Comparison of ENCODE assay signal across 14 cellular contexts in the genomic region with DNA sequence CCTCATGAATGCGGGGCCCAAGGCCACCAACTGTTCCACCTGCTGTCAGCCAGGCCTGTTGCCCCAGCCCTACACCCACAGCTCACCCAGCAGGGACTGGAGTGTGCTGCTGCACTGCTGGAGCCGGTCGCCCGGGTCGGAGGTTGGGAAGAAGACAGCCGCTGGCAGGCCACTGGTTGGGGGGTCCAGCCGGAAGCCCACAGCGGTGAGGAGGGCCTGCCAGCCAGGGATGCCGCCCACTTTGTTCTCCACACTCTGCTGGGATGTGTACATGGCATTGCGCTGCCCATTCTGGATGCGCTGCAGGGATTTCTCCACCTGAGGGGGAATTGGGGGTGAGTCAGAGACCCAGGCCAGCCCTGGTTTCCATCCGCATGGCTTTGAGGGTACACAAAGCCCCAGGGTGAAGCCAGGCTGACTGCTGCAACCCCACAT.
DNase-seq lines count a peak whose midpoint lies in the region; ATAC-seq and TF ChIP-seq lines count a peak whose summit lies in the region.
"Had no signal": no experiment of that assay in that cellular context is flagged by ENCODE, and none has a peak within 500 bp of the region (broad histone marks: within the 10 kb centered on the region; RNA-seq: fewer than 3 reads in every experiment).

No MANE protein-coding gene starts in this region.

- no peak for ATAC-seq in activated CD8-positive, alpha-beta memory T cell treated with anti-CD3 and anti-CD28 coated beads, Interleukin-2, amount 10 ng/mL, durations not matched to agents 7 days and 5 days

- H3K4me1 Mint-ChIP-seq in activated CD8-positive, alpha-beta memory T cell treated with anti-CD3 and anti-CD28 coated beads, Interleukin-2, amount 10 ng/mL, durations not matched to agents 7 days and 5 days = peaks cover 4% of the 10 kb centered on the region
- peaks cover 17 to 23% of the 10 kb centered on the region in 2 experiments for H3K4me1 Mint-ChIP-seq in H9
- no peaks in the 10 kb centered on the region for H3K4me1 Mint-ChIP-seq in CD4-positive, alpha-beta memory T cell

- no CpG with 5 or more reads among the region's 12 CpGs for WGBS in H9 (ENCODE audit: extremely low coverage, insufficient read length, low lambda C conversion rate)
- 95 to 97% methylated on average over 12 of the region's 12 CpGs for WGBS in sigmoid colon, 2 donors

- no peak overlapping the region for H4K91ac ChIP-seq in H9 (ENCODE audit: insufficient read length, low read depth, low read length)

- H3K9me3 Mint-ChIP-seq in activated CD8-positive, alpha-beta memory T cell treated with anti-CD3 and anti-CD28 coated beads, Interleukin-2, amount 10 ng/mL, durations not matched to agents 7 days and 5 days (ENCODE audit: low read depth) = no peaks in the 10 kb centered on the region
- no peaks in the 10 kb centered on the region for H3K9me3 Mint-ChIP-seq in H9
- H3K9me3 Mint-ChIP-seq in CD4-positive, alpha-beta memory T cell = no peaks in the 10 kb centered on the region

- H2BK20ac ChIP-seq in H9 (ENCODE audit: low read depth, low read length, poor library complexity, severe bottlenecking) = no peak overlapping the region

- H3K18ac ChIP-seq in H9 (ENCODE audit: insufficient read length, low read depth, low read length) = no peak overlapping the region

- no peaks in the 10 kb centered on the region for H3K9me3 ChIP-seq in H9 (ENCODE audit: control insufficient read depth, low read depth, low read length)
- H3K9me3 ChIP-seq in sigmoid colon = no peaks in the 10 kb centered on the region
- H3K9me3 ChIP-seq in CD4-positive, alpha-beta memory T cell (ENCODE audit: control insufficient read depth in 1 of 2, low read length in 2 of 2) = no peaks in the 10 kb centered on the region
- H3K9me3 ChIP-seq: BLaER1, HAP-1 had no signal

- H2AK5ac ChIP-seq in H9 (ENCODE audit: insufficient read length, low read length) = no peak overlapping the region

- no peak overlapping the region for H3K9ac ChIP-seq in H9 (ENCODE audit: extremely low read depth, insufficient read length, low read length)
- H3K9ac ChIP-seq: BLaER1 had no signal

- H3K36me3 Mint-ChIP-seq in activated CD8-positive, alpha-beta memory T cell treated with anti-CD3 and anti-CD28 coated beads, Interleukin-2, amount 10 ng/mL, durations not matched to agents 7 days and 5 days = no peaks in the 10 kb centered on the region
- no peaks in the 10 kb centered on the region; a peak in 1 of 7 replicates for H3K36me3 Mint-ChIP-seq in H9 (ENCODE audit: insufficient read depth in 1 of 3, low read depth in 3 of 3)
- H3K36me3 Mint-ChIP-seq in CD4-positive, alpha-beta memory T cell = no peaks in the 10 kb centered on the region

- TF ChIP-seq CTCF in H9 (conservative IDR thresholded peaks at IDR 0.05) (no peak), sigmoid colon (IDR thresholded peaks at IDR 0.05) (no peak)

- no peak overlapping the region for H2BK12ac ChIP-seq in H9 (ENCODE audit: insufficient read length, low read depth, low read length)

- H3K27me3 Mint-ChIP-seq in activated CD8-positive, alpha-beta memory T cell treated with anti-CD3 and anti-CD28 coated beads, Interleukin-2, amount 10 ng/mL, durations not matched to agents 7 days and 5 days = no peaks in the 10 kb centered on the region
- H3K27me3 Mint-ChIP-seq in H9 (ENCODE audit: low read depth) = no peaks in the 10 kb centered on the region
- no peaks in the 10 kb centered on the region for H3K27me3 Mint-ChIP-seq in CD4-positive, alpha-beta memory T cell

- no peak overlapping the region for H3K23ac ChIP-seq in H9 (ENCODE audit: insufficient read length, low read depth, low read length)

- no peak overlapping the region for H3K27ac Mint-ChIP-seq in activated CD8-positive, alpha-beta memory T cell treated with anti-CD3 and anti-CD28 coated beads, Interleukin-2, amount 10 ng/mL, durations not matched to agents 7 days and 5 days
- H3K27ac Mint-ChIP-seq in H9 = no peak overlapping the region
- H3K27ac Mint-ChIP-seq in CD4-positive, alpha-beta memory T cell = no peak overlapping the region

- H3K4me3 ChIP-seq in sigmoid colon = no peak overlapping the region
- H3K4me3 ChIP-seq in CD4-positive, alpha-beta memory T cell (ENCODE audit: low read length in 2 of 2) = no peak overlapping the region
- H3K4me3 ChIP-seq: BLaER1, HAP-1 had no signal

- H3K27ac ChIP-seq in H9 (ENCODE audit: insufficient read length, low read depth, low read length) (no peak overlapping the region), sigmoid colon (no peak overlapping the region)
- H3K27ac ChIP-seq in CD4-positive, alpha-beta memory T cell (ENCODE audit: low read depth, low read length) = no peak overlapping the region

- POLR2A ChIA-PET in CD4-positive, alpha-beta memory T cell (lab: Charles Lee; ENCODE audit: partially characterized antibody) = no interaction called here

- no peaks in the 10 kb centered on the region for H3K79me1 ChIP-seq in H9 (ENCODE audit: insufficient read depth, low read depth, low read length, poor library complexity, severe bottlenecking)

- no peak overlapping the region for H2BK5ac ChIP-seq in H9 (ENCODE audit: insufficient read length, low read length)

- H3T11ph ChIP-seq in H9 (ENCODE audit: low read length) = no peak overlapping the region

- H3K36me3 ChIP-seq in sigmoid colon = peaks cover 0 to 74% (median 10%) of the 10 kb centered on the region in 4 donors
- H3K36me3 ChIP-seq in CD4-positive, alpha-beta memory T cell (ENCODE audit: insufficient read depth, low read length) = no peaks in the 10 kb centered on the region
- H3K36me3 ChIP-seq: BLaER1 had no signal

- CTCF ChIA-PET in activated CD8-positive, alpha-beta memory T cell treated with anti-CD3 and anti-CD28 coated beads, Interleukin-2, amount 10 ng/mL, durations not matched to agents 7 days and 5 days (lab: Charles Lee) = no interaction called here
- CTCF ChIA-PET in CD4-positive, alpha-beta memory T cell (lab: Charles Lee; ENCODE audit: partially characterized antibody) = no interaction called here

- intact Hi-C loops in sigmoid colon (cut with DNase I) = no loop called here
- intact Hi-C loops in CD4-positive, alpha-beta memory T cell (cut with micrococcal nuclease) = no loop called here

- TF ChIP-seq EP300 in sigmoid colon (IDR thresholded peaks at IDR 0.05) = no peak

- TF ChIP-seq POLR2A in sigmoid colon (IDR thresholded peaks at IDR 0.05) = no peak

- peak; percentile 34 for DNase-seq in activated CD8-positive, alpha-beta memory T cell treated with anti-CD3 and anti-CD28 coated beads, Interleukin-2, amount 50 U/mL, for 48 hours
- DNase-seq in activated CD8-positive, alpha-beta memory T cell treated with anti-CD3 and anti-CD28 coated beads, Interleukin-2, amount 10 ng/mL, durations not matched to agents 7 days and 5 days = no peak
- DNase-seq in H9 (peak; percentile 20), islet precursor cell (peak; percentile 49), sigmoid colon (peak; percentile 57), NCI-H2107 (lab: John Stamatoyannopoulos, UW) (no peak), GOT3 (lab: John Stamatoyannopoulos, UW) (no peak)
- no peak for DNase-seq in CD4-positive, alpha-beta memory T cell
- DNase-seq: 8988T, IMR-90, NCI-H2029, NCI-H510A treated with DMSO at 0.1 percent for 48 hours had no signal

- H3K4me2 ChIP-seq in H9 (ENCODE audit: insufficient read depth, insufficient read length, low read length) = no peak overlapping the region
- H3K4me2 ChIP-seq: BLaER1 had no signal

- no peak overlapping the region for H3K14ac ChIP-seq in H9 (ENCODE audit: insufficient read depth, low read length)

- H4K20me1 ChIP-seq in H9 (ENCODE audit: control insufficient read depth, insufficient read depth, insufficient read length) = no peaks in the 10 kb centered on the region
- H4K20me1 ChIP-seq: BLaER1 had no signal

- no peak overlapping the region for H2AFZ ChIP-seq in H9 (ENCODE audit: low read length)

- no peaks in the 10 kb centered on the region for H3K27me3 ChIP-seq in H9 (ENCODE audit: insufficient read depth, low read length)
- H3K27me3 ChIP-seq in sigmoid colon = no peaks in the 10 kb centered on the region
- H3K27me3 ChIP-seq in CD4-positive, alpha-beta memory T cell (ENCODE audit: insufficient read depth, low read length) = no peaks in the 10 kb centered on the region
- H3K27me3 ChIP-seq: BLaER1 had no signal

- H4K5ac ChIP-seq in H9 (ENCODE audit: insufficient read length, low read depth, low read length) = no peak overlapping the region

- peaks cover 3% of the 10 kb centered on the region; the same call in 1 of the 2 replicates for H3K4me1 ChIP-seq in H9 (ENCODE audit: insufficient read depth, low read length)
- peaks cover 0 to 9% (median 2%) of the 10 kb centered on the region in 4 donors for H3K4me1 ChIP-seq in sigmoid colon
- no peaks in the 10 kb centered on the region for H3K4me1 ChIP-seq in CD4-positive, alpha-beta memory T cell (ENCODE audit: insufficient read depth, low read length)
- H3K4me1 ChIP-seq: HAP-1 had no signal

- no peak overlapping the region for H3K4me3 Mint-ChIP-seq in activated CD8-positive, alpha-beta memory T cell treated with anti-CD3 and anti-CD28 coated beads, Interleukin-2, amount 10 ng/mL, durations not matched to agents 7 days and 5 days
- H3K4me3 Mint-ChIP-seq in H9 = no peak overlapping the region
- H3K4me3 Mint-ChIP-seq in CD4-positive, alpha-beta memory T cell = no peak overlapping the region

- peaks cover 3% of the 10 kb centered on the region for H3K23me2 ChIP-seq in H9 (ENCODE audit: insufficient read length, low read depth, low read length, poor library complexity, severe bottlenecking)

- H3K4ac ChIP-seq in H9 (ENCODE audit: low read depth, low read length) = no peak overlapping the region

- no peak overlapping the region for H3K56ac ChIP-seq in H9 (ENCODE audit: insufficient read length, low read depth, low read length)

- no peaks in the 10 kb centered on the region for H3K79me2 ChIP-seq in H9 (ENCODE audit: insufficient read depth, low read length)

- H2BK15ac ChIP-seq in H9 (ENCODE audit: low read depth, low read length) = no peak overlapping the region

- no peak overlapping the region for H2BK120ac ChIP-seq in H9 (ENCODE audit: low read depth, low read length, poor library complexity, severe bottlenecking)

- no peak overlapping the region for H4K8ac ChIP-seq in H9 (replicated peaks; ENCODE audit: insufficient read length, low read depth, low read length)

Comparison
In these comparisons a context has a peak if more than half of its experiments do, and no peak if none do; other contexts are left out.
1. DNase-seq: peak in activated CD8-positive, alpha-beta memory T cell treated with anti-CD3 and anti-CD28 coated beads, Interleukin-2, amount 50 U/mL, for 48 hours (single experiment), H9 (single experiment), islet precursor cell (single experiment) and sigmoid colon (single experiment); none in activated CD8-positive, alpha-beta memory T cell treated with anti-CD3 and anti-CD28 coated beads, Interleukin-2, amount 10 ng/mL, durations not matched to agents 7 days and 5 days (single experiment), CD4-positive, alpha-beta memory T cell (0 of 5), NCI-H2107 (single experiment) and GOT3 (single experiment).